1 cellular context compared by ENCODE assay signal in genomic region chr10:3068968-3069737, GRCh38.
TF ChIP-seq lines count a peak whose summit lies in the region.

No MANE protein-coding gene starts in this region.

TF ChIP-seq in IMR-90, 13 proteins besides CTCF, POLR2A, EP300 and RAD21 (continued from another document):
- no peak for TF ChIP-seq USF2 (IDR thresholded peaks at IDR 0.05; ENCODE audit: low read depth, low read length)
- TF ChIP-seq CEBPB (IDR thresholded peaks at IDR 0.05; ENCODE audit: low read depth, low read length), result no peak
- TF ChIP-seq CHD1 (IDR thresholded peaks at IDR 0.05; ENCODE audit: low read depth, low read length), result no peak
- TF ChIP-seq MAZ (IDR thresholded peaks at IDR 0.05; ENCODE audit: borderline replicate concordance, low read depth, low read length), result no peak
- TF ChIP-seq RCOR1 (IDR thresholded peaks at IDR 0.05; ENCODE audit: insufficient replicate concordance, low read length), result no peak
- TF ChIP-seq ELK1 (IDR thresholded peaks at IDR 0.05; ENCODE audit: borderline replicate concordance, low read depth, low read length), result no peak
- no peak for TF ChIP-seq MAFK (IDR thresholded peaks at IDR 0.05; ENCODE audit: low read depth, low read length)
- TF ChIP-seq SMC3 (IDR thresholded peaks at IDR 0.05; ENCODE audit: low read depth, low read length), result no peak
- no peak for TF ChIP-seq RFX5 (IDR thresholded peaks at IDR 0.05; ENCODE audit: low read depth, low read length)
